ENCODE assay signal across 33 cellular contexts in genomic region chr10:109348324-109348723, GRCh38.
"Had no signal": no experiment of that assay in that cellular context is flagged by ENCODE, and none has a peak within 500 bp of the region (broad histone marks: within the 10 kb centered on the region; RNA-seq: fewer than 3 reads in every experiment).

No MANE protein-coding gene starts in this region.

- H3K4me3 ChIP-seq: coronary artery, dorsolateral prefrontal cortex, gastrocnemius medialis, heart left ventricle had no signal

- H3K4me1 Mint-ChIP-seq: activated CD4-positive, alpha-beta memory T cell treated with anti-CD3 and anti-CD28 coated beads, Interleukin-2, amount 10 ng/mL, durations not matched to agents 7 days and 5 days; activated CD4-positive, alpha-beta T cell treated with anti-CD3 and anti-CD28 coated beads for 36 hours; activated CD4-positive, alpha-beta T cell treated with anti-CD3 and anti-CD28 coated beads, Interleukin-2, amount 10 ng/mL, durations not matched to agents 24 days and 14 days; activated naive CD4-positive, alpha-beta T cell treated with anti-CD3 and anti-CD28 coated beads, Interleukin-2, amount 50 U/mL, for 24 hours; activated naive CD8-positive, alpha-beta T cell treated with anti-CD3 and anti-CD28 coated beads for 36 hours; activated naive CD8-positive, alpha-beta T cell treated with anti-CD3 and anti-CD28 coated beads, Interleukin-2, amount 50 U/mL, for 24 hours; central memory CD8-positive, alpha-beta T cell had no signal

- H3K27me3 Mint-ChIP-seq: activated CD4-positive, alpha-beta memory T cell treated with anti-CD3 and anti-CD28 coated beads, Interleukin-2, amount 10 ng/mL, durations not matched to agents 7 days and 5 days; activated CD4-positive, alpha-beta T cell treated with anti-CD3 and anti-CD28 coated beads for 36 hours; activated CD4-positive, alpha-beta T cell treated with anti-CD3 and anti-CD28 coated beads, Interleukin-2, amount 10 ng/mL, durations not matched to agents 24 days and 14 days; activated naive CD4-positive, alpha-beta T cell treated with anti-CD3 and anti-CD28 coated beads, Interleukin-2, amount 50 U/mL, for 24 hours; activated naive CD8-positive, alpha-beta T cell treated with anti-CD3 and anti-CD28 coated beads for 36 hours; activated naive CD8-positive, alpha-beta T cell treated with anti-CD3 and anti-CD28 coated beads, Interleukin-2, amount 50 U/mL, for 24 hours; central memory CD8-positive, alpha-beta T cell; dendritic cell treated with granulocyte-macrophage colony-stimulating factor and Interleukin-4, amounts not matched to agents 40 ng/mL and 50 ng/mL, for 4 days had no signal

- H3K36me3 ChIP-seq: brain microvascular endothelial cell, gastrocnemius medialis, heart left ventricle had no signal

- H3K4me1 ChIP-seq: foreskin keratinocyte, gastrocnemius medialis, heart left ventricle had no signal

- FAIRE-seq: astrocyte, bronchial epithelial cell had no signal

- H3K27ac ChIP-seq: brain microvascular endothelial cell, coronary artery, dorsolateral prefrontal cortex, foreskin keratinocyte, gastrocnemius medialis, heart left ventricle had no signal

- H3K4me3 Mint-ChIP-seq: activated CD4-positive, alpha-beta memory T cell treated with anti-CD3 and anti-CD28 coated beads, Interleukin-2, amount 10 ng/mL, durations not matched to agents 7 days and 5 days; activated CD4-positive, alpha-beta T cell treated with anti-CD3 and anti-CD28 coated beads for 36 hours; activated CD4-positive, alpha-beta T cell treated with anti-CD3 and anti-CD28 coated beads, Interleukin-2, amount 10 ng/mL, durations not matched to agents 24 days and 14 days; activated naive CD4-positive, alpha-beta T cell treated with anti-CD3 and anti-CD28 coated beads for 36 hours; activated naive CD4-positive, alpha-beta T cell treated with anti-CD3 and anti-CD28 coated beads, Interleukin-2, amount 50 U/mL, for 24 hours; activated naive CD8-positive, alpha-beta T cell treated with anti-CD3 and anti-CD28 coated beads for 36 hours; activated naive CD8-positive, alpha-beta T cell treated with anti-CD3 and anti-CD28 coated beads, Interleukin-2, amount 50 U/mL, for 24 hours; activated T-helper 1 cell treated with anti-CD3 and anti-CD28 coated beads, Interleukin-12 subunit alpha, Interleukin-12 subunit beta, Interleukin-2, Interleukin-4 antibody, amounts not matched to agents 30 ng/mL and 10 ng/mL and 1 ng/mL, durations not matched to agents 14 hours and 24 hours and 36 hours; central memory CD8-positive, alpha-beta T cell; dendritic cell treated with granulocyte-macrophage colony-stimulating factor and Interleukin-4, amounts not matched to agents 40 ng/mL and 50 ng/mL, for 4 days; endodermal cell had no signal

- H3K27me3 ChIP-seq: brain microvascular endothelial cell, foreskin keratinocyte, gastrocnemius medialis, heart left ventricle had no signal

- H3K36me3 Mint-ChIP-seq: activated naive CD4-positive, alpha-beta T cell treated with anti-CD3 and anti-CD28 coated beads, Interleukin-2, amount 50 U/mL, for 24 hours; activated naive CD8-positive, alpha-beta T cell treated with anti-CD3 and anti-CD28 coated beads for 36 hours had no signal

- H3K9me3 Mint-ChIP-seq: activated CD4-positive, alpha-beta T cell treated with anti-CD3 and anti-CD28 coated beads, Interleukin-2, amount 10 ng/mL, durations not matched to agents 24 days and 14 days; activated naive CD4-positive, alpha-beta T cell treated with anti-CD3 and anti-CD28 coated beads, Interleukin-2, amount 50 U/mL, for 24 hours had no signal

- H3K27ac Mint-ChIP-seq: activated CD4-positive, alpha-beta memory T cell treated with anti-CD3 and anti-CD28 coated beads, Interleukin-2, amount 10 ng/mL, durations not matched to agents 7 days and 5 days; activated CD4-positive, alpha-beta T cell treated with anti-CD3 and anti-CD28 coated beads for 36 hours; activated CD4-positive, alpha-beta T cell treated with anti-CD3 and anti-CD28 coated beads, Interleukin-2, amount 10 ng/mL, durations not matched to agents 24 days and 14 days; activated naive CD4-positive, alpha-beta T cell treated with anti-CD3 and anti-CD28 coated beads for 36 hours; activated naive CD4-positive, alpha-beta T cell treated with anti-CD3 and anti-CD28 coated beads, Interleukin-2, amount 50 U/mL, for 24 hours; activated naive CD8-positive, alpha-beta T cell treated with anti-CD3 and anti-CD28 coated beads for 36 hours; activated naive CD8-positive, alpha-beta T cell treated with anti-CD3 and anti-CD28 coated beads, Interleukin-2, amount 50 U/mL, for 24 hours; activated T-helper 1 cell treated with anti-CD3 and anti-CD28 coated beads, Interleukin-12 subunit alpha, Interleukin-12 subunit beta, Interleukin-2, Interleukin-4 antibody, amounts not matched to agents 30 ng/mL and 10 ng/mL and 1 ng/mL, durations not matched to agents 14 hours and 24 hours and 36 hours; activated T-helper 2 cell treated with anti-CD3 and anti-CD28 coated beads, Interferon-gamma antibody, Interleukin-2, Interleukin-4, amounts not matched to agents 10 μg/mL and 5 μg/mL and 100 μg/mL, durations not matched to agents 14 hours and 24 hours and 36 hours; dendritic cell treated with granulocyte-macrophage colony-stimulating factor and Interleukin-4, amounts not matched to agents 40 ng/mL and 50 ng/mL, for 4 days; endodermal cell had no signal

- H3K9me3 ChIP-seq: gastrocnemius medialis had no signal

- ATAC-seq: activated CD4-positive, alpha-beta T cell treated with anti-CD3 and anti-CD28 coated beads for 36 hours; activated naive CD8-positive, alpha-beta T cell treated with anti-CD3 and anti-CD28 coated beads, Interleukin-2, amount 50 U/mL, for 24 hours; esophagus mucosa; foreskin keratinocyte; gastrocnemius medialis; heart left ventricle had no signal

- DNase-seq: activated CD4-positive, alpha-beta memory T cell treated with anti-CD3 and anti-CD28 coated beads, Interleukin-2, amount 10 ng/mL, durations not matched to agents 7 days and 5 days; activated CD4-positive, alpha-beta T cell treated with anti-CD3 and anti-CD28 coated beads for 36 hours; activated CD4-positive, alpha-beta T cell treated with anti-CD3 and anti-CD28 coated beads, Interleukin-2, amount 10 ng/mL, durations not matched to agents 24 days and 14 days; activated CD4-positive, alpha-beta T cell treated with anti-CD3 and anti-CD28 coated beads, Interleukin-2, amount 50 U/mL, for 4 hours; activated CD4-positive, CD25-positive, alpha-beta regulatory T cell; activated CD4-positive, CD25-positive, alpha-beta regulatory T cell treated with anti-CD3 and anti-CD28 coated beads, Interleukin-2, amount 50 U/mL, for 72 hours; activated CD8-positive, alpha-beta memory T cell treated with anti-CD3 and anti-CD28 coated beads, Interleukin-2, amount 50 U/mL, for 48 hours; activated effector memory CD4-positive, alpha-beta T cell treated with anti-CD3 and anti-CD28 coated beads, Interleukin-2, amount 50 U/mL, for 16 hours; activated naive CD4-positive, alpha-beta T cell treated with anti-CD3 and anti-CD28 coated beads for 36 hours; activated naive CD8-positive, alpha-beta T cell treated with anti-CD3 and anti-CD28 coated beads for 36 hours; activated naive CD8-positive, alpha-beta T cell treated with anti-CD3 and anti-CD28 coated beads, Interleukin-2, amount 50 U/mL, for 24 hours; activated T-cell treated with anti-CD3 and anti-CD28 coated beads for 4 hours; activated T-cell treated with anti-CD3 and anti-CD28 coated beads, Interleukin-2, amount 50 U/mL, for 48 hours; amniotic stem cell; anterior cingulate cortex; brain microvascular endothelial cell; dorsolateral prefrontal cortex; effector memory CD4-positive, alpha-beta T cell; endodermal cell; foreskin keratinocyte; gastrocnemius medialis; glutamatergic neuron; heart left ventricle; T-helper 2 cell had no signal
